ENCODE assay signal across 17 cellular contexts in the genomic region with DNA sequence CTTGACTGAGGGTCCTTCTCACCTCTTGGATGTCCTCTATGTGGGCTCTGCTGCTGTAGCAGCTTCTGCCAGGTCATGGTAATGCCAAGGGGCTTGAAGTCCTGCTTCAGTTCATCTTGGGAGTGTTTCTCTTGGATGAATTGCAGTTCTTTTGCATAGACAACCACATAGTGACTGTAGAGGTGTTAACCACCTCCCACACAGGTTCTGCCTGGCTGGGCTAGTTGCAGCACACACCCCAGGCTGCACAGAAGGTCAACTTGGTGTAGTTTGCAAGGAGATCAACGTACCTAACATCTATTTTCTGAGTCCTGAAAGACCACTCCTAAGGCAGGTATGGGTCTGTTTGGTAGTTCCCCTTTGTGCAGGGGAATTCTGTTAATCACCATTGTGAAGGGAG.
DNase-seq lines count a peak whose midpoint lies in the region; ATAC-seq and FAIRE-seq lines count a peak whose summit lies in the region.
"Had no signal": no experiment of that assay in that cellular context is flagged by ENCODE, and none has a peak within 500 bp of the region (broad histone marks: within the 10 kb centered on the region; RNA-seq: fewer than 3 reads in every experiment).

No MANE protein-coding gene starts in this region.

- peak; percentile 52 for FAIRE-seq in HTR-8/SVneo (lab: Jason Lieb, UNC)

- DNase-seq in HTR-8/SVneo (ENCODE audit: insufficient read length, low spot score) (no peak), kidney glomerular epithelial cell (lab: John Stamatoyannopoulos, UW) (peak; percentile 23), renal cortical epithelial cell (ENCODE audit: low read depth) (peak; percentile 65), RPMI8226 (no peak)
- no peak for DNase-seq in activated T-cell treated with anti-CD3 and anti-CD28 coated beads, Interleukin-2, amount 50 U/mL, for 72 hours
- DNase-seq: 8988T; CD4-positive, alpha-beta memory T cell; DMS153; DMS79; GDM1; GOT3; H9; KG1 had no signal

- no peak overlapping the region for H3K27ac Mint-ChIP-seq in activated T-cell treated with anti-CD3 and anti-CD28 coated beads, Interleukin-2, amount 50 U/mL, for 72 hours
- H3K27ac Mint-ChIP-seq: CD14-positive monocyte; CD4-positive, alpha-beta memory T cell; H9 had no signal

- H3K4me1 Mint-ChIP-seq in activated T-cell treated with anti-CD3 and anti-CD28 coated beads, Interleukin-2, amount 50 U/mL, for 72 hours (ENCODE audit: low read depth): no peaks in the 10 kb centered on the region
- H3K4me1 Mint-ChIP-seq: CD14-positive monocyte; CD4-positive, alpha-beta memory T cell had no signal

- H3K4me3 Mint-ChIP-seq in activated T-cell treated with anti-CD3 and anti-CD28 coated beads, Interleukin-2, amount 50 U/mL, for 72 hours: no peak overlapping the region
- H3K4me3 Mint-ChIP-seq: CD14-positive monocyte; CD4-positive, alpha-beta memory T cell; H9 had no signal

- peaks cover 5% of the 10 kb centered on the region for H3K27me3 Mint-ChIP-seq in activated T-cell treated with anti-CD3 and anti-CD28 coated beads, Interleukin-2, amount 50 U/mL, for 72 hours (ENCODE audit: low read depth)
- H3K27me3 Mint-ChIP-seq: CD4-positive, alpha-beta memory T cell had no signal

- H3K36me3 Mint-ChIP-seq in activated T-cell treated with anti-CD3 and anti-CD28 coated beads, Interleukin-2, amount 50 U/mL, for 72 hours (ENCODE audit: insufficient read depth in 2 of 2): no peaks in the 10 kb centered on the region
- H3K36me3 Mint-ChIP-seq: CD14-positive monocyte; CD4-positive, alpha-beta memory T cell had no signal

- no peaks in the 10 kb centered on the region for H3K9me3 Mint-ChIP-seq in activated T-cell treated with anti-CD3 and anti-CD28 coated beads, Interleukin-2, amount 50 U/mL, for 72 hours
- H3K9me3 Mint-ChIP-seq: H9 had no signal

- peak; percentile 91 for ATAC-seq in GM18867 (IDR thresholded peaks at IDR 0.05; ENCODE audit: unreplicated experiment)
- no peak for ATAC-seq in activated T-cell treated with anti-CD3 and anti-CD28 coated beads, Interleukin-2, amount 50 U/mL, for 72 hours (replicated peaks in 1 of 2)
- ATAC-seq in HG03565 (IDR thresholded peaks at IDR 0.05; ENCODE audit: unreplicated experiment): no peak
- ATAC-seq in HG02885 (IDR thresholded peaks at IDR 0.05; ENCODE audit: poor library complexity, unreplicated experiment): no peak

Comparison
In these comparisons a context has a peak if more than half of its experiments do, and no peak if none do; other contexts are left out.
1. DNase-seq: peak in kidney glomerular epithelial cell (single experiment) and renal cortical epithelial cell (single experiment); none in HTR-8/SVneo (single experiment), activated T-cell treated with anti-CD3 and anti-CD28 coated beads, Interleukin-2, amount 50 U/mL, for 72 hours (0 of 2) and RPMI8226 (single experiment).